9 cellular contexts compared by ENCODE assay signal in the genomic region with DNA sequence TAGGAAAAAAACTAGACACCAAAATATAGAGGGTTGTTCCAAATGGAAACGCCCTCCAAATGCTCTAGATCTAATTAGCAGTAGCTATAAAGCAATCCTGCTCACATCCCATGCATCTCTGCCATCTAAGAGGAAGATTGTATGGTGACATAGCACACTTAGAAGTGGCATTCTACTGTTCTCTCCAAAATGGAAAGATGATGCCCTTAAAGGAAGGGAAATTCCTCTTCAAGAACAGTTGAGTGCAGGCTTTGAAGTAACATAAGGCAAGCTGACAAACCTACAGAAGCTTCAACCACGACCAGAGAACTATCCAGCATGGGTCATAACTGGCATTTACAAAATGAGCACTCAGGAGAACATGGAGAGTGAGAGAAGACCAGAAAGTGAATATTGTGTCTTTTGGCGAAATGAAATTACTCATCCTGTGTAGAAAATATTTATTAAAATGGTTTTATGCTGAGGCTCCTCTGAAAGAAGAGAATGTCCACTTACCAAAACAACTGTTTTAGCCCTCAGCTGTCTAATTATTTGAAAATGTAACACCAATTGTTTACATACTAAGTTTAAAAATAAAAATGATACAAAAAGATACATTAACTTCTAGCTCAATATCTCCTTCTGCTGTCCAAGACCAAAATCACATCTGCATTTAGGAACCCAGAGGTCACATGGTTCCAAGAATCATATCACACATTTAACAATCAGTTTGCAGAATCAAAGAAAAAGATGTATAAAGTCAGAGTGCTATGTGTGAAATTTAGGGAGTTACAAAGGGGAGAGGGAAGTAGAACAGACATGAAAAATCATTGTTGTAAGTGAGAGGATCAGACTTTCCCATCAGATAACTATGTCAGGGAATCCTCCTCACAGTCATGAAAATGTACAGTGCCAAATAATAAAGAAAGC.
DNase-seq lines count a peak whose midpoint lies in the region; ATAC-seq and TF ChIP-seq lines count a peak whose summit lies in the region.
"Had no signal": no experiment of that assay in that cellular context is flagged by ENCODE, and none has a peak within 500 bp of the region (broad histone marks: within the 10 kb centered on the region; RNA-seq: fewer than 3 reads in every experiment).

No MANE protein-coding gene starts in this region.

- TF ChIP-seq CTCF in HFF-Myc (IDR thresholded peaks at IDR 0.05; ENCODE audit: low read depth, low read length, missing control alignments) = peak; percentile 40
- peak; percentile 47 for TF ChIP-seq CTCF in hepatocyte (IDR thresholded peaks at IDR 0.05; ENCODE audit: poor library complexity)
- TF ChIP-seq CTCF in stomach (IDR thresholded peaks at IDR 0.05) = no peak

- H3K27me3 ChIP-seq in hepatocyte (no peaks in the 10 kb centered on the region), stomach (no peaks in the 10 kb centered on the region)

- intact Hi-C loops in stomach (cut with DNase I; ENCODE audit: low total_unique reads) = no loop called here

- no peak for TF ChIP-seq EP300 in stomach (IDR thresholded peaks at IDR 0.05)

- H3K4me3 ChIP-seq in HFF-Myc (replicated peaks; ENCODE audit: low read depth, low read length) (no peak overlapping the region), hepatocyte (no peak overlapping the region), stomach (no peak overlapping the region)

- H3K27ac ChIP-seq in hepatocyte (peak overlapping the region; percentile 79), stomach (peak overlapping the region in 4 of 5 donors; percentile 36 to 79 (median 64))

- H3K79me2 ChIP-seq in hepatocyte = no peaks in the 10 kb centered on the region

- 82% methylated on average over 3 of the region's 3 CpGs for WGBS in hepatocyte (ENCODE audit: low lambda C conversion rate, missing lambda C conversion rate)
- 44 to 57% (median 45%) methylated on average over 3 of the region's 3 CpGs for WGBS in stomach, 5 donors

- no peak for TF ChIP-seq POLR2A in stomach (IDR thresholded peaks at IDR 0.05)

- peak overlapping the region; percentile 38 for H3K4me2 ChIP-seq in hepatocyte

- POLR2A ChIA-PET in HEK293T (lab: Yijun Ruan, JAX) = no interaction called here

- peaks cover 30% of the 10 kb centered on the region for H3K4me1 ChIP-seq in hepatocyte (ENCODE audit: insufficient read depth)
- H3K4me1 ChIP-seq in stomach = peaks cover 0 to 24% (median 12%) of the 10 kb centered on the region in 4 donors

- H3K9me3 ChIP-seq in hepatocyte (ENCODE audit: low read depth) (no peaks in the 10 kb centered on the region), stomach (no peaks in the 10 kb centered on the region)

- CTCF ChIA-PET in HEK293T (lab: Yijun Ruan, JAX) = no interaction called here

- H4K20me1 ChIP-seq in hepatocyte (ENCODE audit: insufficient read depth, poor library complexity, severe bottlenecking) = no peaks in the 10 kb centered on the region

- DNase-seq in HFF-Myc (ENCODE audit: extremely low read depth, low read depth) = no peak
- peak; percentile 69 for DNase-seq in amniotic epithelial cell (ENCODE audit: low read depth)
- DNase-seq in hepatocyte (ENCODE audit: low spot score) = no peak
- DNase-seq in stomach = no peak
- no peak for DNase-seq in HEK293T (ENCODE audit: extremely low spot score)
- no peak for DNase-seq in activated gamma-delta T cell (lab: John Stamatoyannopoulos, UW)
- DNase-seq in NCI-H345 treated with DMSO at 0.1 percent for 48 hours (lab: John Stamatoyannopoulos, UW; ENCODE audit: unreplicated experiment) = no peak
- DNase-seq: SIG-M5 had no signal

- H3K9me2 ChIP-seq in hepatocyte (replicated peaks; ENCODE audit: insufficient read depth) = no peaks in the 10 kb centered on the region

- no peaks in the 10 kb centered on the region for H3K36me3 ChIP-seq in hepatocyte (replicated peaks; ENCODE audit: insufficient read depth, low read depth)
- no peaks in the 10 kb centered on the region for H3K36me3 ChIP-seq in stomach

- ATAC-seq in GM19351 (IDR thresholded peaks at IDR 0.05; ENCODE audit: unreplicated experiment) = no peak

- no peak overlapping the region for H2AFZ ChIP-seq in hepatocyte

TF ChIP-seq in HEK293T, 16 proteins besides CTCF, POLR2A, EP300 and RAD21:
- no peak for TF ChIP-seq SUZ12 (IDR thresholded peaks at IDR 0.05)
- TF ChIP-seq ZNF384 (IDR thresholded peaks at IDR 0.05) = no peak
- TF ChIP-seq, protein P1, sequence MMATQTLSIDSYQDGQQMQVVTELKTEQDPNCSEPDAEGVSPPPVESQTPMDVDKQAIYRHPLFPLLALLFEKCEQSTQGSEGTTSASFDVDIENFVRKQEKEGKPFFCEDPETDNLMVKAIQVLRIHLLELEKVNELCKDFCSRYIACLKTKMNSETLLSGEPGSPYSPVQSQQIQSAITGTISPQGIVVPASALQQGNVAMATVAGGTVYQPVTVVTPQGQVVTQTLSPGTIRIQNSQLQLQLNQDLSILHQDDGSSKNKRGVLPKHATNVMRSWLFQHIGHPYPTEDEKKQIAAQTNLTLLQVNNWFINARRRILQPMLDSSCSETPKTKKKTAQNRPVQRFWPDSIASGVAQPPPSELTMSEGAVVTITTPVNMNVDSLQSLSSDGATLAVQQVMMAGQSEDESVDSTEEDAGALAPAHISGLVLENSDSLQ (IDR thresholded peaks at IDR 0.05) = no peak
- TF ChIP-seq CTBP1 (IDR thresholded peaks at IDR 0.05; ENCODE audit: borderline replicate concordance) = no peak
- TF ChIP-seq HDGF (IDR thresholded peaks at IDR 0.05; ENCODE audit: borderline replicate concordance) = no peak
- TF ChIP-seq ARNT (IDR thresholded peaks at IDR 0.05) = no peak
- no peak for TF ChIP-seq SP1 (IDR thresholded peaks at IDR 0.05)
- no peak for TF ChIP-seq FOXK2 (IDR thresholded peaks at IDR 0.05)
- TF ChIP-seq NFRKB (IDR thresholded peaks at IDR 0.05) = no peak
- TF ChIP-seq FOXA1 (IDR thresholded peaks at IDR 0.05) = no peak
- TF ChIP-seq L3MBTL2 (conservative IDR thresholded peaks at IDR 0.05) = no peak
- TF ChIP-seq FOXM1 (IDR thresholded peaks at IDR 0.05; ENCODE audit: borderline replicate concordance) = no peak
- TF ChIP-seq TARDBP (IDR thresholded peaks at IDR 0.05) = no peak
- TF ChIP-seq ELF4 (IDR thresholded peaks at IDR 0.05) = no peak
TF ChIP-seq in HEK293T: peak in this region for 0.

Comparison
In these comparisons a context has a peak if more than half of its experiments do, and no peak if none do; other contexts are left out.
1. CTCF ChIP-seq: peak in HFF-Myc (single experiment) and hepatocyte (single experiment); none in stomach (0 of 7).